Comparison of ENCODE assay signal across 8 cellular contexts in genomic region chr17:50478391-50479361, GRCh38. TPM values are rescaled to one million over a fixed set of nuclear protein-coding genes. Genes with fewer than 3 reads are reported as not detected.
DNase-seq lines count a peak whose midpoint lies in the region; TF ChIP-seq lines count a peak whose summit lies in the region.

TSS of gene RSAD1 (plus strand) at chr17:50478860. CDS start at chr17:50478885, 25 bp downstream.

- H3K27ac ChIP-seq in H9 (ENCODE audit: insufficient read length, low read depth, low read length): no peak within 1 kb of the TSS
- H3K27ac ChIP-seq in neuronal stem cell (replicated peaks; ENCODE audit: low read length): peak within 1 kb of the TSS; percentile 29

- H4K8ac ChIP-seq in H9 (replicated peaks; ENCODE audit: insufficient read length, low read depth, low read length) (no peak within 1 kb of the TSS), neuronal stem cell (ENCODE audit: low read depth, low read length) (no peak within 1 kb of the TSS)

- H3K4me2 ChIP-seq in H9 (ENCODE audit: insufficient read depth, insufficient read length, low read length): peak within 1 kb of the TSS; percentile 75
- H3K4me2 ChIP-seq in neuronal stem cell (ENCODE audit: insufficient read depth, low read length, poor library complexity, severe bottlenecking): peak within 1 kb of the TSS; percentile 99

- H3K18ac ChIP-seq in H9 (ENCODE audit: insufficient read length, low read depth, low read length) (no peak within 1 kb of the TSS), neuronal stem cell (ENCODE audit: low read length) (peak within 1 kb of the TSS; percentile 42)

- H2BK12ac ChIP-seq in H9 (ENCODE audit: insufficient read length, low read depth, low read length) (no peak within 1 kb of the TSS), neuronal stem cell (ENCODE audit: low read length) (peak within 1 kb of the TSS; percentile 2)

- no peak within 1 kb of the TSS for H3T11ph ChIP-seq in H9 (ENCODE audit: low read length)

- H3K14ac ChIP-seq in H9 (ENCODE audit: insufficient read depth, low read length): peak within 1 kb of the TSS; percentile 49
- no peak within 1 kb of the TSS for H3K14ac ChIP-seq in neuronal stem cell (ENCODE audit: low read length)

- H3K4ac ChIP-seq in H9 (ENCODE audit: low read depth, low read length): no peak within 1 kb of the TSS
- H3K4ac ChIP-seq in neuronal stem cell (ENCODE audit: low read length): no peak within 1 kb of the TSS

- no peaks in the 10 kb centered on the region for H3K23me2 ChIP-seq in H9 (ENCODE audit: insufficient read length, low read depth, low read length, poor library complexity, severe bottlenecking)

- H3K9me3 Mint-ChIP-seq in H9: no peaks in the 10 kb centered on the region

- TF ChIP-seq CTCF in H9 (conservative IDR thresholded peaks at IDR 0.05) (peak; percentile 91), subcutaneous adipose tissue (IDR thresholded peaks at IDR 0.05; ENCODE audit: low read depth) (no peak)

- H3K79me1 ChIP-seq in H9 (ENCODE audit: insufficient read depth, low read depth, low read length, poor library complexity, severe bottlenecking): no peaks in the 10 kb centered on the region
- H3K79me1 ChIP-seq in neuronal stem cell (ENCODE audit: low read depth, low read length): no peaks in the 10 kb centered on the region

- H4K91ac ChIP-seq in H9 (ENCODE audit: insufficient read length, low read depth, low read length) (no peak within 1 kb of the TSS), neuronal stem cell (ENCODE audit: low read depth, low read length, poor library complexity) (no peak within 1 kb of the TSS)

- peaks cover 2 to 19% (median 14%) of the 10 kb centered on the region in 3 experiments for H3K36me3 Mint-ChIP-seq in H9 (ENCODE audit: insufficient read depth in 1 of 3, low read depth in 3 of 3)

- H3K23ac ChIP-seq in H9 (ENCODE audit: insufficient read length, low read depth, low read length) (no peak within 1 kb of the TSS), neuronal stem cell (ENCODE audit: low read depth, low read length, poor library complexity) (no peak within 1 kb of the TSS)

- H3K27me3 Mint-ChIP-seq in H9 (ENCODE audit: low read depth): peaks cover 11% of the 10 kb centered on the region

- no peaks in the 10 kb centered on the region for H3K79me2 ChIP-seq in H9 (ENCODE audit: insufficient read depth, low read length)

- peak; percentile 76 for DNase-seq in GF-D8 (lab: John Stamatoyannopoulos, UW)
- DNase-seq in H9: peak; percentile 93
- DNase-seq in M059J (ENCODE audit: low read depth): peak; percentile 86
- peak; percentile 74 for DNase-seq in SHP77 treated with DMSO at 0.1 percent for 48 hours (lab: John Stamatoyannopoulos, UW)
- DNase-seq in activated gamma-delta T cell treated with Interleukin-2 at 50 U/mL for 16 hours: peak; percentile 80
- peak; percentile 81 for DNase-seq in foreskin melanocyte
- peak; percentile 83 for DNase-seq in neuronal stem cell (ENCODE audit: low spot score)

- peaks cover 0 to 9% of the 10 kb centered on the region in 2 donors for H3K36me3 ChIP-seq in neuronal stem cell (replicated peaks in 1 of 2; ENCODE audit: control insufficient read depth in 2 of 2, insufficient read depth in 2 of 2, low read length in 2 of 2)

- H3K4me1 ChIP-seq in H9 (ENCODE audit: insufficient read depth, low read length): no peaks in the 10 kb centered on the region
- peaks cover 5 to 7% of the 10 kb centered on the region in 2 donors for H3K4me1 ChIP-seq in neuronal stem cell (ENCODE audit: control insufficient read depth in 2 of 2, insufficient read depth in 1 of 2, low read depth in 1 of 2, low read length in 2 of 2)

- H2BK120ac ChIP-seq in H9 (ENCODE audit: low read depth, low read length, poor library complexity, severe bottlenecking): no peak within 1 kb of the TSS
- no peak within 1 kb of the TSS for H2BK120ac ChIP-seq in neuronal stem cell (ENCODE audit: low read depth, low read length)

- no peak within 1 kb of the TSS for H2AFZ ChIP-seq in H9 (ENCODE audit: low read length)
- H2AFZ ChIP-seq in neuronal stem cell (ENCODE audit: low read length): peak within 1 kb of the TSS; percentile 98

- H3K27me3 ChIP-seq in H9 (ENCODE audit: insufficient read depth, low read length) (no peaks in the 10 kb centered on the region; the same call in 1 of the 2 replicates), neuronal stem cell (ENCODE audit: control insufficient read depth in 3 of 3, insufficient read depth in 3 of 3, low read depth in 1 of 3, low read length in 3 of 3) (peaks cover 0 to 30% (median 6%) of the 10 kb centered on the region in 3 experiments)

- H3K27ac Mint-ChIP-seq in H9: peak within 1 kb of the TSS in 2 of 3 experiments; percentile 73 to 85; a peak in 3 of 7 replicates

- peak within 1 kb of the TSS; percentile 39 for H3K9ac ChIP-seq in H9 (ENCODE audit: extremely low read depth, insufficient read length, low read length)
- H3K9ac ChIP-seq in neuronal stem cell (ENCODE audit: low read depth, low read length, poor library complexity): peak within 1 kb of the TSS; percentile 64

- H2BK15ac ChIP-seq in H9 (ENCODE audit: low read depth, low read length): no peak within 1 kb of the TSS
- peak within 1 kb of the TSS; percentile 30 for H2BK15ac ChIP-seq in neuronal stem cell (ENCODE audit: low read length)

- no CpG with 5 or more reads among the region's 75 CpGs for WGBS in H9 (ENCODE audit: extremely low coverage, insufficient read length, low lambda C conversion rate)
- WGBS in neuronal stem cell (ENCODE audit: extremely low coverage in 2 of 2, insufficient read length in 2 of 2, insufficient replicate concordance in 1 of 2), 2 donors: no CpG with 5 or more reads among the region's 75 CpGs

- H4K5ac ChIP-seq in H9 (ENCODE audit: insufficient read length, low read depth, low read length): no peak within 1 kb of the TSS

- H3K4me1 Mint-ChIP-seq in H9: peaks cover 12 to 16% of the 10 kb centered on the region in 2 experiments

- H3K4me3 Mint-ChIP-seq in H9: peak within 1 kb of the TSS; percentile 78 to 89

- no peaks in the 10 kb centered on the region for H4K20me1 ChIP-seq in H9 (ENCODE audit: control insufficient read depth, insufficient read depth, insufficient read length)

- peak within 1 kb of the TSS; percentile 62 to 85 for H3K4me3 ChIP-seq in neuronal stem cell (ENCODE audit: low read length in 2 of 2)

- H2BK5ac ChIP-seq in H9 (ENCODE audit: insufficient read length, low read length) (no peak within 1 kb of the TSS), neuronal stem cell (ENCODE audit: low read length) (no peak within 1 kb of the TSS)

- H3K9me3 ChIP-seq in H9 (ENCODE audit: control insufficient read depth, low read depth, low read length): no peaks in the 10 kb centered on the region
- no peaks in the 10 kb centered on the region for H3K9me3 ChIP-seq in neuronal stem cell (replicated peaks in 1 of 2; ENCODE audit: control insufficient read depth in 2 of 2, insufficient read depth in 1 of 2, low read depth in 1 of 2, low read length in 2 of 2)

- no peak within 1 kb of the TSS for H3K56ac ChIP-seq in H9 (ENCODE audit: insufficient read length, low read depth, low read length)

- H2AK5ac ChIP-seq in H9 (ENCODE audit: insufficient read length, low read length): no peak within 1 kb of the TSS
- H2AK5ac ChIP-seq in neuronal stem cell (ENCODE audit: low read depth, low read length): peak within 1 kb of the TSS; percentile 60

- no peak within 1 kb of the TSS for H2BK20ac ChIP-seq in H9 (ENCODE audit: low read depth, low read length, poor library complexity, severe bottlenecking)

RNA-seq across cellular contexts. Expression of gene RSAD1, which starts in this region (rescaled TPM):
- total RNA-seq in H9 (2021) (27.9 and 29.6 TPM in 2 replicates), subcutaneous adipose tissue (10 to 100 TPM; 19.9 to 29.9 (median 28.6) TPM)
- 9.8 and 14.1 TPM in 2 replicates for total RNA-seq in M059J (2014; rRNA removed; shearing (Covaris generic))
- polyA plus RNA-seq in neuronal stem cell (2013, experiment 1 of 2): 8.9 TPM
- polyA plus RNA-seq in neuronal stem cell (2013, experiment 2 of 2): 8.5 TPM
